In genomic region chr3:179146911-179147570, GRCh38 we compare ENCODE assay signal across 8 cellular contexts. TPM values are rescaled to one million over a fixed set of nuclear protein-coding genes. Genes with fewer than 3 reads are reported as not detected.
A peak's percentile ranks its signal among the peaks of the same experiment; 100 is the strongest.
DNase-seq lines count a peak whose midpoint lies in the region; ATAC-seq and TF ChIP-seq lines count a peak whose summit lies in the region.

No MANE protein-coding gene starts in this region.

- intact Hi-C loops in HCT116 (cut with micrococcal nuclease) = loop anchor here (1.0 to 2.0 kb wide), 3 partner anchors 78 to 411 kb away; no protein-coding TSS in a partner anchor

- RAD21 ChIA-PET in HCT116 (lab: Charles Lee; ENCODE audit: low non-redundant PET in 1 of 2, low total read pairs in 2 of 2, uncharacterized antibody in 2 of 2, unreplicated experiment in 2 of 2) = interaction anchor here in 1 of 2 experiments (1.2 kb wide), 1 partner anchor 168 kb away, joined by 3 read pairs; no protein-coding TSS in a partner anchor

- no peaks in the 10 kb centered on the region for H3K9me2 ChIP-seq in HCT116 (ENCODE audit: insufficient read depth)

- peaks cover 0 to 14% of the 10 kb centered on the region in 2 experiments; a peak in 3 of 4 replicates for H3K4me1 ChIP-seq in HCT116 (ENCODE audit: control insufficient read depth in 1 of 2, insufficient read depth in 2 of 2, low read length in 2 of 2)
- peaks cover 0 to 25% (median 20%) of the 10 kb centered on the region in 5 donors for H3K4me1 ChIP-seq in subcutaneous abdominal adipose tissue (ENCODE audit: control insufficient read depth in 5 of 5, insufficient read depth in 5 of 5, low read length in 5 of 5)

- DNase-seq in stimulated activated CD4-positive, alpha-beta T cell treated with anti-CD3 and anti-CD28 coated beads, Interleukin-2, amount 100 ng/mL, for 4 hours (ENCODE audit: low read depth) = peak; percentile 22
- DNase-seq in stimulated activated CD4-positive, alpha-beta T cell treated with anti-CD3 and anti-CD28 coated beads, Interleukin-12 subunit alpha, Interleukin-12 subunit beta, amount 100 ng/mL, for 4 hours = no peak
- DNase-seq in HCT116 (ENCODE audit: low read depth, low spot score) (peak; percentile 71), MG63 (no peak), RWPE1 (ENCODE audit: low spot score) (peak; percentile 53)

- H3K9me3 ChIP-seq in HCT116 (ENCODE audit: control insufficient read depth in 1 of 2, insufficient read depth in 1 of 2, low read depth in 1 of 2, low read length in 2 of 2) (no peaks in the 10 kb centered on the region), MG63 (no peaks in the 10 kb centered on the region), subcutaneous abdominal adipose tissue (ENCODE audit: control insufficient read depth in 5 of 5, low read length in 5 of 5) (no peaks in the 10 kb centered on the region)

- CTCF ChIA-PET in HCT116 (lab: Charles Lee) = interaction anchor here (1.0 to 1.5 kb wide), 2 partner anchors 9 to 65 kb away, joined by 3 read pairs; no protein-coding TSS in a partner anchor
- CTCF ChIA-PET in RWPE1 (lab: Yijun Ruan, JAX) = interaction anchor here (0.6 to 1.4 kb wide), 6 partner anchors 17 to 175 kb away, joined by 3 to 5 read pairs (median 4); no protein-coding TSS in a partner anchor

- H3K36me3 ChIP-seq in HCT116 (ENCODE audit: control insufficient read depth in 1 of 2, insufficient read depth in 2 of 2, low read length in 2 of 2) (no peaks in the 10 kb centered on the region), MG63 (no peaks in the 10 kb centered on the region), subcutaneous abdominal adipose tissue (ENCODE audit: control insufficient read depth in 5 of 5, insufficient read depth in 5 of 5, low read length in 5 of 5) (no peaks in the 10 kb centered on the region)

- H3K27me3 ChIP-seq in HCT116 (ENCODE audit: insufficient read depth, low read length) (no peaks in the 10 kb centered on the region), MG63 (no peaks in the 10 kb centered on the region), layer of hippocampus (ENCODE audit: control insufficient read depth, insufficient read depth, low read length) (no peaks in the 10 kb centered on the region), subcutaneous abdominal adipose tissue (ENCODE audit: control insufficient read depth in 5 of 5, insufficient read depth in 4 of 5, low read length in 5 of 5) (no peaks in the 10 kb centered on the region)

- ATAC-seq in HCT116 = peak; percentile 48

- POLR2A ChIA-PET in HCT116 (lab: Charles Lee) (no interaction called here), RWPE1 (lab: Yijun Ruan, JAX; ENCODE audit: low non-redundant PET) (no interaction called here)

- H3K9ac ChIP-seq in HCT116 (ENCODE audit: low read length) (peak overlapping the region; percentile 69), subcutaneous abdominal adipose tissue (ENCODE audit: low read length in 5 of 5) (peak overlapping the region; percentile 40 to 87 (median 75))

- H2AFZ ChIP-seq in HCT116 (ENCODE audit: low read depth, low read length, poor library complexity, severe bottlenecking) = peak overlapping the region; percentile 97

- peak overlapping the region; percentile 65 to 84 for H3K4me3 ChIP-seq in HCT116 (replicated peaks in 1 of 2; ENCODE audit: low read depth in 1 of 2, low read length in 2 of 2)
- H3K4me3 ChIP-seq in MG63 = peak overlapping the region; percentile 90
- peak overlapping the region; percentile 85 to 96 (median 93) for H3K4me3 ChIP-seq in subcutaneous abdominal adipose tissue (ENCODE audit: low read depth in 1 of 5, low read length in 5 of 5)

- H3K4me2 ChIP-seq in HCT116 (ENCODE audit: low read length) = peak overlapping the region; percentile 91

- no peak for TF ChIP-seq POLR2A in HCT116 (IDR thresholded peaks at IDR 0.05; ENCODE audit: borderline replicate concordance, extremely low read depth, insufficient read depth, insufficient read length)

- H4K20me1 ChIP-seq in HCT116 (ENCODE audit: insufficient read depth) = no peaks in the 10 kb centered on the region

- H3K27ac ChIP-seq in HCT116 (ENCODE audit: low read depth, low read length) = peak overlapping the region; percentile 62; the same call in 1 of the 2 replicates
- H3K27ac ChIP-seq in RWPE1 = peak overlapping the region; percentile 96; the same call in 1 of the 2 replicates
- H3K27ac ChIP-seq in cingulate gyrus (ENCODE audit: low read depth, low read length) = peak overlapping the region; percentile 94
- H3K27ac ChIP-seq in layer of hippocampus (ENCODE audit: low read depth, low read length) = peak overlapping the region; percentile 94
- peak overlapping the region; percentile 81 for H3K27ac ChIP-seq in subcutaneous abdominal adipose tissue (ENCODE audit: low read depth, low read length)

- peaks cover 32% of the 10 kb centered on the region for H3K79me2 ChIP-seq in HCT116 (ENCODE audit: insufficient read depth, low read length)

- TF ChIP-seq CTCF in HCT116 (IDR thresholded peaks at IDR 0.05 in 2 of 3, conservative IDR thresholded peaks at IDR 0.05 in 1 of 3; ENCODE audit: borderline replicate concordance in 1 of 3, insufficient read depth in 1 of 3, low read depth in 2 of 3, low read length in 2 of 3) = peak; percentile 58 to 65 (median 64)
- peak; percentile 75 for TF ChIP-seq CTCF in RWPE1 (conservative IDR thresholded peaks at IDR 0.05; ENCODE audit: low read depth)

- peak; percentile 70 for TF ChIP-seq RAD21 in HCT116 (IDR thresholded peaks at IDR 0.05; ENCODE audit: low read depth)

- BruUV-seq in HCT116 (replicated peaks; lab: Mats Ljungman, UMichigan) = no TSS peak

TF ChIP-seq in HCT116, 20 proteins besides CTCF, POLR2A, EP300 and RAD21:
- TF ChIP-seq CEBPB (IDR thresholded peaks at IDR 0.05; ENCODE audit: low read depth) = 0 out of 2 replicates have a peak, but pooled peaks have one; percentile 12
- TF ChIP-seq SRF (IDR thresholded peaks at IDR 0.05; ENCODE audit: low read depth) = peak; percentile 27; the same call in 1 of the 2 replicates
- no peak for TF ChIP-seq POLR2AphosphoS5 (IDR thresholded peaks at IDR 0.05; ENCODE audit: low read depth, low read length)

RNA-seq across cellular contexts. Expression of gene PIK3CA, which starts 1.1 kb away (rescaled TPM):
- 17.9 TPM for total RNA-seq in HCT116 (2021; ENCODE audit: unreplicated experiment)
- 4.4 and 4.7 TPM in 2 replicates for polyA plus RNA-seq in HCT116 (2012)
- total RNA-seq in MG63 (2014; rRNA removed; shearing (Covaris generic); ENCODE audit: low replicate concordance) = 17.9 TPM in 2 replicates

Comparison
In these comparisons a context has a peak if more than half of its experiments do, and no peak if none do; other contexts are left out.
1. DNase-seq: peak in stimulated activated CD4-positive, alpha-beta T cell treated with anti-CD3 and anti-CD28 coated beads, Interleukin-2, amount 100 ng/mL, for 4 hours (single experiment), HCT116 (single experiment) and RWPE1 (single experiment); none in stimulated activated CD4-positive, alpha-beta T cell treated with anti-CD3 and anti-CD28 coated beads, Interleukin-12 subunit alpha, Interleukin-12 subunit beta, amount 100 ng/mL, for 4 hours (single experiment) and MG63 (single experiment).
2. Peak in every context shown above with its lines, with median percentiles within 50 percentile points of each other: H3K27ac ChIP-seq and H3K4me3 ChIP-seq.